In genomic region chr2:37722971-37723370, GRCh38 we compare ENCODE assay signal across 2 cellular contexts. TPM values are rescaled to one million over a fixed set of nuclear protein-coding genes. Genes with fewer than 3 reads are reported as not detected.
DNase-seq lines count a peak whose midpoint lies in the region; ATAC-seq and TF ChIP-seq lines count a peak whose summit lies in the region.
"Not testable (repeated sequence)": the region's sequence is repeated elsewhere in the genome, so short reads cannot be mapped to it uniquely, and the experiment has no call there.

No MANE protein-coding gene starts in this region.

- H3K27me3 ChIP-seq in IMR-90 (ENCODE audit: control insufficient read depth, insufficient read depth, low read length); osteoblast (ENCODE audit: insufficient read depth, low read length): not testable (repeated sequence)

- not testable (repeated sequence) for H3K4ac ChIP-seq in IMR-90 (ENCODE audit: low read depth, low read length)

- not testable (repeated sequence) for H3K79me2 ChIP-seq in osteoblast (ENCODE audit: insufficient read depth, low read length)

- POLR2A ChIA-PET in IMR-90 (lab: Charles Lee; ENCODE audit: unreplicated experiment): not testable (repeated sequence)

- H4K20me1 ChIP-seq in IMR-90 (ENCODE audit: insufficient read depth, low read length); osteoblast (ENCODE audit: insufficient read depth, low read length): not testable (repeated sequence)

- not testable (repeated sequence) for DNase-seq in IMR-90
- peak; percentile 18 for DNase-seq in osteoblast (ENCODE audit: insufficient read length, low spot score, missing footprints)

- WGBS in IMR-90 (ENCODE audit: extremely low coverage in 2 of 2, insufficient read length in 1 of 2), 2 experiments: 50% methylated on average over 1 of the region's 7 CpGs; no CpG with 5 or more reads in 1 of the 2 experiments

- not testable (repeated sequence) for TF ChIP-seq RAD21 in IMR-90 (IDR thresholded peaks at IDR 0.05; ENCODE audit: low read length)

- H2AK9ac ChIP-seq in IMR-90 (replicated peaks; ENCODE audit: low read depth, low read length, poor library complexity): not testable (repeated sequence)

- H2BK120ac ChIP-seq in IMR-90 (ENCODE audit: low read depth, low read length): not testable (repeated sequence)

- not testable (repeated sequence) for H3K9me3 ChIP-seq in IMR-90 (ENCODE audit: control insufficient read depth, insufficient read depth, low read length); osteoblast (ENCODE audit: low read depth, low read length)

- not testable (repeated sequence) for H4K8ac ChIP-seq in IMR-90 (ENCODE audit: low read depth in 2 of 2, low read length in 2 of 2)

- not testable (repeated sequence) for H3K36me3 ChIP-seq in IMR-90 (ENCODE audit: control insufficient read depth, insufficient read depth, low read length); osteoblast (ENCODE audit: insufficient read depth, low read length)

- H3K9ac ChIP-seq in IMR-90 (ENCODE audit: low read depth, low read length): not testable (repeated sequence)

- not testable (repeated sequence) for H2BK5ac ChIP-seq in IMR-90 (ENCODE audit: low read depth, low read length, poor library complexity, severe bottlenecking)

- not testable (repeated sequence) for H3K79me1 ChIP-seq in IMR-90 (ENCODE audit: low read depth in 1 of 2, low read length in 2 of 2)

- H3K9me1 ChIP-seq in IMR-90 (ENCODE audit: insufficient read depth, low read length): not testable (repeated sequence)

- not testable (repeated sequence) for ATAC-seq in IMR-90 (ENCODE audit: low read depth)

- H3K56ac ChIP-seq in IMR-90 (ENCODE audit: extremely low read depth, insufficient read depth, low read length): not testable (repeated sequence)

- peaks cover 11% of the 10 kb centered on the region for H3K4me1 ChIP-seq in IMR-90 (ENCODE audit: control insufficient read depth, insufficient read depth, low read length)
- peaks cover 16% of the 10 kb centered on the region for H3K4me1 ChIP-seq in osteoblast (ENCODE audit: insufficient read depth, low read length)

- peak overlapping the region; percentile 32; the same call in 1 of the 3 replicates for H2BK15ac ChIP-seq in IMR-90 (ENCODE audit: low read depth, low read length)

- not testable (repeated sequence) for H3K27ac ChIP-seq in IMR-90 (ENCODE audit: insufficient read depth, low read length); osteoblast (ENCODE audit: low read depth, low read length)

- not testable (repeated sequence) for H2AFZ ChIP-seq in IMR-90 (replicated peaks; ENCODE audit: low read length, poor library complexity); osteoblast (ENCODE audit: low read length)

- not testable (repeated sequence) for H2AK5ac ChIP-seq in IMR-90 (ENCODE audit: low read depth, low read length)

- not testable (repeated sequence) for H3K4me3 ChIP-seq in IMR-90 (ENCODE audit: insufficient read depth, low read depth, low read length); osteoblast (ENCODE audit: insufficient read depth, low read length)

- H3K14ac ChIP-seq in IMR-90 (replicated peaks; ENCODE audit: low read depth, low read length): not testable (repeated sequence)

- in situ Hi-C loops in IMR-90 (cut with MboI; ENCODE audit: low sequenced_read_pairs): not testable (repeated sequence)

- BruUV-seq in IMR-90 (replicated peaks; lab: Mats Ljungman, UMichigan): not testable (repeated sequence)

- not testable (repeated sequence) for H2BK20ac ChIP-seq in IMR-90 (ENCODE audit: low read depth, low read length)

- dilution Hi-C loops in IMR-90 (cut with HindIII; ENCODE audit: low sequenced_read_pairs, unreplicated experiment): not testable (repeated sequence)

- TF ChIP-seq POLR2A in IMR-90 (IDR thresholded peaks at IDR 0.05; ENCODE audit: low read depth, low read length): not testable (repeated sequence)

- H3K18ac ChIP-seq in IMR-90 (ENCODE audit: low read depth, low read length): not testable (repeated sequence)

- H4K5ac ChIP-seq in IMR-90 (ENCODE audit: low read depth, low read length): not testable (repeated sequence)

- H3K4me2 ChIP-seq in IMR-90 (ENCODE audit: low read depth, low read length); osteoblast (ENCODE audit: insufficient read depth, low read length): not testable (repeated sequence)

- CTCF ChIA-PET in IMR-90 (lab: Yijun Ruan, JAX): not testable (repeated sequence)

- not testable (repeated sequence) for H4K91ac ChIP-seq in IMR-90 (ENCODE audit: insufficient read depth, low read depth, low read length)

- not testable (repeated sequence) for TF ChIP-seq CTCF in IMR-90 (conservative IDR thresholded peaks at IDR 0.05; ENCODE audit: low read depth, low read length); osteoblast (IDR thresholded peaks at IDR 0.05; ENCODE audit: extremely low read depth, low read depth, low read length)

- not testable (repeated sequence) for H3K23ac ChIP-seq in IMR-90 (ENCODE audit: low read depth, low read length)

- intact Hi-C loops in IMR-90 (cut with micrococcal nuclease): not testable (repeated sequence)

RNA-seq across cellular contexts. Expression of gene CDC42EP3, which starts 51.5 kb away (rescaled TPM):
- total RNA-seq in IMR-90 (2012; rRNA removed): 152 and 167 TPM in 2 replicates
- 177 and 193 TPM in 2 replicates for polyA plus RNA-seq in IMR-90 (2012; rRNA removed)
- polyA plus RNA-seq in IMR-90 (2012; cell fraction: cytosol; rRNA removed): 71.7 and 119 TPM in 2 replicates
- 63.1 and 123 TPM in 2 replicates for polyA plus RNA-seq in IMR-90 (2012; cell fraction: nucleus; rRNA removed; ENCODE audit: low replicate concordance)
- total RNA-seq in osteoblast: 121 and 136 TPM in 2 replicates
